Comparison of ENCODE assay signal across 24 cellular contexts in the genomic region with DNA sequence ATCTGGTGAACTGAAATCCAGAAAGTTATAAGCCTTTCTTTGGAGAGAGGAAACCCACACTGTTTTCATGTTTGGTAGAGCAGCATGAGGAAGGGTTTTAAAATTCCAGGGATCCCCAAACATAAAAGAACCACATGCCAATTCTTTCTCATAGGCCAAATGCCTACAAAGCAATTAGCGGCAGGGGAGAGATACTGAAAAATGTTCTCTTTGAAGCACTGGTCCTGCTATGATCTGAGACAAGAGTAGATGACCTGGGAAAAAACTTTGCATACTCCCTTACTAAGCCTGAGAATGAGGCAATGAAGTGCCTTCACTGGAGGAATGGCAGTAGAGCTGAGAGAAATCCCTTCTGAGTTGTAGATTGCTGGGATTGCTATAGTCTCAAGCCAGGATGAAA.
"Had no signal": no experiment of that assay in that cellular context is flagged by ENCODE, and none has a peak within 500 bp of the region (broad histone marks: within the 10 kb centered on the region; RNA-seq: fewer than 3 reads in every experiment).

No MANE protein-coding gene starts in this region.

- H3K27me3 ChIP-seq: brain microvascular endothelial cell, heart left ventricle, pancreas, sigmoid colon had no signal

- H3K4me1 ChIP-seq: heart left ventricle, left ventricle myocardium inferior, pancreas, prostate gland, sigmoid colon had no signal

- H3K36me3 ChIP-seq: brain microvascular endothelial cell, heart left ventricle, left ventricle myocardium inferior, pancreas, prostate gland, sigmoid colon, thoracic aorta had no signal

- H3K4me3 ChIP-seq: heart left ventricle, left ventricle myocardium inferior, lung, mucosa of descending colon, pancreas, prostate gland, sigmoid colon, thoracic aorta had no signal

- H3K9me3 ChIP-seq: left ventricle myocardium inferior, pancreas, prostate gland, sigmoid colon, thoracic aorta had no signal

- H3K27ac ChIP-seq: brain microvascular endothelial cell, heart left ventricle, left ventricle myocardium inferior, pancreas, prostate gland, sigmoid colon, thoracic aorta had no signal

- DNase-seq: activated CD4-positive, alpha-beta T cell treated with anti-CD3 and anti-CD28 coated beads for 36 hours; activated CD4-positive, CD25-positive, alpha-beta regulatory T cell; activated CD8-positive, alpha-beta memory T cell treated with anti-CD3 and anti-CD28 coated beads, Interleukin-2, amount 10 ng/mL, durations not matched to agents 7 days and 5 days; activated CD8-positive, alpha-beta T cell treated with anti-CD3 and anti-CD28 coated beads, Interleukin-2, amount 10 ng/mL, durations not matched to agents 7 days and 5 days; activated naive CD4-positive, alpha-beta T cell; activated T-cell treated with anti-CD3 and anti-CD28 coated beads, Interleukin-2, amount 50 U/mL, for 72 hours; anterior cingulate cortex; brain microvascular endothelial cell; cortex of kidney; foreskin fibroblast; heart left ventricle; hypothalamus; islet precursor cell; left ventricle myocardium inferior; mucosa of descending colon; pancreas; retina; sigmoid colon; small intestine; stimulated activated CD4-positive, alpha-beta T cell treated with anti-CD3 and anti-CD28 coated beads, Interleukin-4, amount 100 ng/mL, for 24 hours; trophoblast cell had no signal
